In the genomic region with DNA sequence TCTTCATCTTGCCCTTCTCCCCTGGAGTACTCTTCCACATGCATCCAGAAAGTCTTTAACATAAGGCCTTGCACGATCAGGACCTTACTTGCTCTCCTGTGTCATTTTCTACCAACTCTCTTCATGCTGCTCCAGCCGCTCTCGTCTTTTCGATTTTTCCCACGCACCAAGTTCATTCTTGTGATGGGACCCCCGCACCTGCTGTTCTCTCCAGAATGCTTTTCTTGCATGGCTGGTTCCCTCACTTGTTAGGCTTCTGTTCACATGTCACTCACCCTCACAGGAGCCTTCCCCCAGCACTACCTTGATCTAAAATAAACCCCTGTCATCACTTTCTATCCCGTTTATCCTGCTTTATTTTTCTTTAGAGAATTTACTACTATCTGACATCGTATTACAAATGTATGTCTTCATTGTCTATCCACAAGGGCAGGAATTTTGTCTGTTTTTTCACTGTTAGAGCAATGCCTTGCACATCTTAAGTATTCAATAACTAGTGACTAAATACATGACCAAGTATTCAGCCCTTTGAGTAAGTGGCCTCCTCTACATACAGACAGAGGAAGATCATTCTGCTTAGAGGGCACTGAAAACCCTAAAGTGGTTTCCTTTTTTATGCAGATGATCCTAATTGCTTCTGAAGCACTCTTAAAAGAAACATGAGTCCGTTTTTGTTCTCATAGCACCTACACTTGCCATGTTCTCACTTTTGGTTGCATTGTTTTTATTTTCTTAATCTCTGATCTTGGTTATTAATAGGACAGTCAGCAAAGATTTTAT, we compare ENCODE assay signal across 2 cellular contexts.
A peak's percentile ranks its signal among the peaks of the same experiment; 100 is the strongest.
TF ChIP-seq lines count a peak whose summit lies in the region.

No MANE protein-coding gene starts in this region.

TF ChIP-seq in A549, 52 proteins besides CTCF, POLR2A, EP300 and RAD21:
- TF ChIP-seq MAFK (IDR thresholded peaks at IDR 0.05; ENCODE audit: partially characterized antibody), result peak; percentile 27
- TF ChIP-seq ZFP36 (IDR thresholded peaks at IDR 0.05; ENCODE audit: borderline replicate concordance, partially characterized antibody), result no peak
- no peak for TF ChIP-seq ESRRA (IDR thresholded peaks at IDR 0.05; ENCODE audit: borderline replicate concordance, low read length)

TF ChIP-seq in H1, 55 proteins besides CTCF, POLR2A, EP300 and RAD21:
- TF ChIP-seq POLR2AphosphoS5 (IDR thresholded peaks at IDR 0.05; ENCODE audit: low read depth, low read length) (no peak), KDM1A (IDR thresholded peaks at IDR 0.05; ENCODE audit: borderline replicate concordance, low read length) (no peak), POU5F1 (IDR thresholded peaks at IDR 0.05; ENCODE audit: low read depth, low read length) (peak; percentile 99), HDAC2 (IDR thresholded peaks at IDR 0.05; ENCODE audit: borderline replicate concordance in 1 of 2, low read depth in 2 of 2, low read length in 2 of 2) (no peak), SP2 (IDR thresholded peaks at IDR 0.05; ENCODE audit: low read length) (no peak), GTF2F1 (IDR thresholded peaks at IDR 0.05; ENCODE audit: borderline replicate concordance, low read depth, low read length) (no peak), FOSL1 (IDR thresholded peaks at IDR 0.05; ENCODE audit: insufficient read depth, low read depth, low read length) (no peak), SP1 (IDR thresholded peaks at IDR 0.05; ENCODE audit: low read depth, low read length) (peak; percentile 65; the same call in 1 of the 2 replicates), TAF1 (IDR thresholded peaks at IDR 0.05; ENCODE audit: low read depth, low read length) (no peak), PHF8 (conservative IDR thresholded peaks at IDR 0.05; ENCODE audit: low read depth, low read length) (no peak), EGR1 (IDR thresholded peaks at IDR 0.05; ENCODE audit: borderline replicate concordance, low read depth, low read length) (no peak), SIX5 (IDR thresholded peaks at IDR 0.05; ENCODE audit: low read depth, low read length) (no peak), JUND (IDR thresholded peaks at IDR 0.05; ENCODE audit: low read length) (0 out of 2 replicates have a peak, but pooled peaks have one; percentile 36), SAP30 (IDR thresholded peaks at IDR 0.05; ENCODE audit: insufficient read depth, insufficient replicate concordance, low read length) (no peak), SRF (IDR thresholded peaks at IDR 0.05; ENCODE audit: low read depth, low read length) (no peak), GABPA (IDR thresholded peaks at IDR 0.05; ENCODE audit: borderline replicate concordance, insufficient read depth, low read length) (no peak), TAF7 (optimal IDR thresholded peaks at IDR 0.05; ENCODE audit: borderline replicate concordance, low read depth, low read length) (no peak), ZNF274 (IDR thresholded peaks at IDR 0.05; ENCODE audit: borderline replicate concordance, extremely low read depth, low read length) (no peak), BACH1 (IDR thresholded peaks at IDR 0.05; ENCODE audit: low read length) (no peak), E2F6 (IDR thresholded peaks at IDR 0.05) (no peak), EZH2 (IDR thresholded peaks at IDR 0.05; ENCODE audit: low read depth, low read length, severe bottlenecking) (no peak), ASH2L (IDR thresholded peaks at IDR 0.05; ENCODE audit: low read length) (no peak), SUZ12 (IDR thresholded peaks at IDR 0.05; ENCODE audit: low read length) (no peak), CREB1 (IDR thresholded peaks at IDR 0.05) (no peak), MAFK (IDR thresholded peaks at IDR 0.05; ENCODE audit: low read depth, low read length) (peak; percentile 66), CBX8 (IDR thresholded peaks at IDR 0.05; ENCODE audit: borderline replicate concordance, low read depth, low read length) (no peak), RFX5 (IDR thresholded peaks at IDR 0.05; ENCODE audit: borderline replicate concordance, low read depth, low read length) (no peak), KDM4A (IDR thresholded peaks at IDR 0.05; ENCODE audit: low read depth, low read length, severe bottlenecking) (no peak), YY1 (IDR thresholded peaks at IDR 0.05; ENCODE audit: low read depth, low read length) (no peak), CHD2 (IDR thresholded peaks at IDR 0.05; ENCODE audit: low read length) (0 out of 2 replicates have a peak, but pooled peaks have one; percentile 36), CEBPB (IDR thresholded peaks at IDR 0.05; ENCODE audit: low read depth, low read length) (no peak), CHD1 (IDR thresholded peaks at IDR 0.05; ENCODE audit: low read depth, low read length) (no peak), RBBP5 (IDR thresholded peaks at IDR 0.05; ENCODE audit: borderline replicate concordance, low read depth, low read length) (no peak), TEAD4 (IDR thresholded peaks at IDR 0.05; ENCODE audit: low read depth, low read length) (no peak), CBX5 (IDR thresholded peaks at IDR 0.05; ENCODE audit: low read depth, low read length) (no peak), NRF1 (IDR thresholded peaks at IDR 0.05; ENCODE audit: low read depth, low read length) (no peak), KDM5A (IDR thresholded peaks at IDR 0.05; ENCODE audit: low read length) (no peak), SIN3A (conservative IDR thresholded peaks at IDR 0.05 in 1 of 2, IDR thresholded peaks at IDR 0.05 in 1 of 2; ENCODE audit: low read depth in 1 of 2, low read length in 2 of 2) (0 out of 4 replicates have a peak, but pooled peaks have one; percentile 28 to 40), RXRA (IDR thresholded peaks at IDR 0.05; ENCODE audit: insufficient read depth, low read depth, low read length) (no peak), BRCA1 (IDR thresholded peaks at IDR 0.05; ENCODE audit: low read depth, low read length) (no peak), ATF2 (IDR thresholded peaks at IDR 0.05; ENCODE audit: low read length) (no peak), HDAC6 (IDR thresholded peaks at IDR 0.05; ENCODE audit: low read depth, low read length) (no peak), SP4 (IDR thresholded peaks at IDR 0.05; ENCODE audit: low read length) (no peak), TCF12 (IDR thresholded peaks at IDR 0.05; ENCODE audit: low read depth, low read length) (no peak), MAX (IDR thresholded peaks at IDR 0.05) (no peak), TBP (IDR thresholded peaks at IDR 0.05; ENCODE audit: low read depth, low read length) (0 out of 2 replicates have a peak, but pooled peaks have one; percentile 9), USF2 (IDR thresholded peaks at IDR 0.05; ENCODE audit: low read length) (no peak), NANOG (IDR thresholded peaks at IDR 0.05; ENCODE audit: insufficient read depth, low read depth, low read length, poor library complexity, severe bottlenecking) (peak; percentile 99), CTBP2 (IDR thresholded peaks at IDR 0.05; ENCODE audit: borderline replicate concordance, insufficient read depth, insufficient read length, low read length) (no peak), BCL11A (IDR thresholded peaks at IDR 0.05; ENCODE audit: low read depth in 2 of 2, low read length in 2 of 2) (peak in 1 of 2 experiments; percentile 60)
- TF ChIP-seq, protein P1, sequence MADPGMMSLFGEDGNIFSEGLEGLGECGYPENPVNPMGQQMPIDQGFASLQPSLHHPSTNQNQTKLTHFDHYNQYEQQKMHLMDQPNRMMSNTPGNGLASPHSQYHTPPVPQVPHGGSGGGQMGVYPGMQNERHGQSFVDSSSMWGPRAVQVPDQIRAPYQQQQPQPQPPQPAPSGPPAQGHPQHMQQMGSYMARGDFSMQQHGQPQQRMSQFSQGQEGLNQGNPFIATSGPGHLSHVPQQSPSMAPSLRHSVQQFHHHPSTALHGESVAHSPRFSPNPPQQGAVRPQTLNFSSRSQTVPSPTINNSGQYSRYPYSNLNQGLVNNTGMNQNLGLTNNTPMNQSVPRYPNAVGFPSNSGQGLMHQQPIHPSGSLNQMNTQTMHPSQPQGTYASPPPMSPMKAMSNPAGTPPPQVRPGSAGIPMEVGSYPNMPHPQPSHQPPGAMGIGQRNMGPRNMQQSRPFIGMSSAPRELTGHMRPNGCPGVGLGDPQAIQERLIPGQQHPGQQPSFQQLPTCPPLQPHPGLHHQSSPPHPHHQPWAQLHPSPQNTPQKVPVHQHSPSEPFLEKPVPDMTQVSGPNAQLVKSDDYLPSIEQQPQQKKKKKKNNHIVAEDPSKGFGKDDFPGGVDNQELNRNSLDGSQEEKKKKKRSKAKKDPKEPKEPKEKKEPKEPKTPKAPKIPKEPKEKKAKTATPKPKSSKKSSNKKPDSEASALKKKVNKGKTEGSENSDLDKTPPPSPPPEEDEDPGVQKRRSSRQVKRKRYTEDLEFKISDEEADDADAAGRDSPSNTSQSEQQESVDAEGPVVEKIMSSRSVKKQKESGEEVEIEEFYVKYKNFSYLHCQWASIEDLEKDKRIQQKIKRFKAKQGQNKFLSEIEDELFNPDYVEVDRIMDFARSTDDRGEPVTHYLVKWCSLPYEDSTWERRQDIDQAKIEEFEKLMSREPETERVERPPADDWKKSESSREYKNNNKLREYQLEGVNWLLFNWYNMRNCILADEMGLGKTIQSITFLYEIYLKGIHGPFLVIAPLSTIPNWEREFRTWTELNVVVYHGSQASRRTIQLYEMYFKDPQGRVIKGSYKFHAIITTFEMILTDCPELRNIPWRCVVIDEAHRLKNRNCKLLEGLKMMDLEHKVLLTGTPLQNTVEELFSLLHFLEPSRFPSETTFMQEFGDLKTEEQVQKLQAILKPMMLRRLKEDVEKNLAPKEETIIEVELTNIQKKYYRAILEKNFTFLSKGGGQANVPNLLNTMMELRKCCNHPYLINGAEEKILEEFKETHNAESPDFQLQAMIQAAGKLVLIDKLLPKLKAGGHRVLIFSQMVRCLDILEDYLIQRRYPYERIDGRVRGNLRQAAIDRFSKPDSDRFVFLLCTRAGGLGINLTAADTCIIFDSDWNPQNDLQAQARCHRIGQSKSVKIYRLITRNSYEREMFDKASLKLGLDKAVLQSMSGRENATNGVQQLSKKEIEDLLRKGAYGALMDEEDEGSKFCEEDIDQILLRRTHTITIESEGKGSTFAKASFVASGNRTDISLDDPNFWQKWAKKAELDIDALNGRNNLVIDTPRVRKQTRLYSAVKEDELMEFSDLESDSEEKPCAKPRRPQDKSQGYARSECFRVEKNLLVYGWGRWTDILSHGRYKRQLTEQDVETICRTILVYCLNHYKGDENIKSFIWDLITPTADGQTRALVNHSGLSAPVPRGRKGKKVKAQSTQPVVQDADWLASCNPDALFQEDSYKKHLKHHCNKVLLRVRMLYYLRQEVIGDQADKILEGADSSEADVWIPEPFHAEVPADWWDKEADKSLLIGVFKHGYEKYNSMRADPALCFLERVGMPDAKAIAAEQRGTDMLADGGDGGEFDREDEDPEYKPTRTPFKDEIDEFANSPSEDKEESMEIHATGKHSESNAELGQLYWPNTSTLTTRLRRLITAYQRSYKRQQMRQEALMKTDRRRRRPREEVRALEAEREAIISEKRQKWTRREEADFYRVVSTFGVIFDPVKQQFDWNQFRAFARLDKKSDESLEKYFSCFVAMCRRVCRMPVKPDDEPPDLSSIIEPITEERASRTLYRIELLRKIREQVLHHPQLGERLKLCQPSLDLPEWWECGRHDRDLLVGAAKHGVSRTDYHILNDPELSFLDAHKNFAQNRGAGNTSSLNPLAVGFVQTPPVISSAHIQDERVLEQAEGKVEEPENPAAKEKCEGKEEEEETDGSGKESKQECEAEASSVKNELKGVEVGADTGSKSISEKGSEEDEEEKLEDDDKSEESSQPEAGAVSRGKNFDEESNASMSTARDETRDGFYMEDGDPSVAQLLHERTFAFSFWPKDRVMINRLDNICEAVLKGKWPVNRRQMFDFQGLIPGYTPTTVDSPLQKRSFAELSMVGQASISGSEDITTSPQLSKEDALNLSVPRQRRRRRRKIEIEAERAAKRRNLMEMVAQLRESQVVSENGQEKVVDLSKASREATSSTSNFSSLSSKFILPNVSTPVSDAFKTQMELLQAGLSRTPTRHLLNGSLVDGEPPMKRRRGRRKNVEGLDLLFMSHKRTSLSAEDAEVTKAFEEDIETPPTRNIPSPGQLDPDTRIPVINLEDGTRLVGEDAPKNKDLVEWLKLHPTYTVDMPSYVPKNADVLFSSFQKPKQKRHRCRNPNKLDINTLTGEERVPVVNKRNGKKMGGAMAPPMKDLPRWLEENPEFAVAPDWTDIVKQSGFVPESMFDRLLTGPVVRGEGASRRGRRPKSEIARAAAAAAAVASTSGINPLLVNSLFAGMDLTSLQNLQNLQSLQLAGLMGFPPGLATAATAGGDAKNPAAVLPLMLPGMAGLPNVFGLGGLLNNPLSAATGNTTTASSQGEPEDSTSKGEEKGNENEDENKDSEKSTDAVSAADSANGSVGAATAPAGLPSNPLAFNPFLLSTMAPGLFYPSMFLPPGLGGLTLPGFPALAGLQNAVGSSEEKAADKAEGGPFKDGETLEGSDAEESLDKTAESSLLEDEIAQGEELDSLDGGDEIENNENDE (IDR thresholded peaks at IDR 0.05; ENCODE audit: insufficient replicate concordance, low read length), result peak; percentile 84
- TF ChIP-seq, protein P2, sequence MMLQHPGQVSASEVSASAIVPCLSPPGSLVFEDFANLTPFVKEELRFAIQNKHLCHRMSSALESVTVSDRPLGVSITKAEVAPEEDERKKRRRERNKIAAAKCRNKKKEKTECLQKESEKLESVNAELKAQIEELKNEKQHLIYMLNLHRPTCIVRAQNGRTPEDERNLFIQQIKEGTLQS (IDR thresholded peaks at IDR 0.05; ENCODE audit: insufficient read depth, low read depth, low read length), result no peak
